Comparison of ENCODE assay signal across 10 cellular contexts in genomic region chr9:107251756-107252322, GRCh38. TPM values are rescaled to one million over a fixed set of nuclear protein-coding genes. Genes with fewer than 3 reads are reported as not detected.
DNase-seq lines count a peak whose midpoint lies in the region; ATAC-seq, FAIRE-seq and TF ChIP-seq lines count a peak whose summit lies in the region.
"Had no signal": no experiment of that assay in that cellular context is flagged by ENCODE, and none has a peak within 500 bp of the region (broad histone marks: within the 10 kb centered on the region; RNA-seq: fewer than 3 reads in every experiment).

No MANE protein-coding gene starts in this region.

- H2AFZ ChIP-seq in HepG2 (ENCODE audit: low read length) = peak overlapping the region; percentile 21

- TF ChIP-seq POLR2A in A549 (IDR thresholded peaks at IDR 0.05; ENCODE audit: low read length) (no peak), HepG2 (IDR thresholded peaks at IDR 0.05; ENCODE audit: insufficient read depth in 1 of 2, low read depth in 2 of 2, low read length in 2 of 2) (no peak)

- TF ChIP-seq RAD21 in A549 (conservative IDR thresholded peaks at IDR 0.05 in 1 of 2, IDR thresholded peaks at IDR 0.05 in 1 of 2) = no peak
- no peak for TF ChIP-seq RAD21 in HepG2 (CRISPR knock-in tag; IDR thresholded peaks at IDR 0.05)

- H3K9me3 ChIP-seq in A549 = no peaks in the 10 kb centered on the region
- no peaks in the 10 kb centered on the region for H3K9me3 ChIP-seq in HepG2 (ENCODE audit: low read length)

- H4K20me1 ChIP-seq in HepG2 (ENCODE audit: insufficient read depth, low read length) = no peaks in the 10 kb centered on the region

- WGBS in A549 (ENCODE audit: missing lambda C conversion rate) = 51% methylated on average over 4 of the region's 4 CpGs
- 1% methylated on average over 4 of the region's 4 CpGs for WGBS in HepG2 (ENCODE audit: low lambda C conversion rate)

- peak overlapping the region in 1 of 2 experiments; percentile 36; a peak in 1 of 6 replicates for H3K27ac ChIP-seq in A549
- H3K27ac ChIP-seq in brain microvascular endothelial cell = peak overlapping the region; percentile 39
- H3K27ac ChIP-seq in HepG2 (ENCODE audit: extremely low read length, insufficient read depth, low read length) = peak overlapping the region; percentile 50
- H3K27ac ChIP-seq: KMS-11 had no signal

- ATAC-seq in A549 (peak in 1 of 2 experiments; percentile 26; a peak in 1 of 6 replicates), HepG2 (peak; percentile 87), GM21786 (IDR thresholded peaks at IDR 0.05; ENCODE audit: unreplicated experiment) (no peak)
- ATAC-seq: PC-3 had no signal

- H3K4me3 ChIP-seq in A549 (no peak overlapping the region), brain microvascular endothelial cell (ENCODE audit: low read depth, low read length) (no peak overlapping the region), HepG2 (replicated peaks in 1 of 3; ENCODE audit: insufficient read depth in 1 of 3, low read depth in 2 of 3, low read length in 3 of 3) (peak overlapping the region in 1 of 3 experiments; percentile 18; a peak in 1 of 6 replicates)

- POLR2A ChIA-PET in A549 (lab: Yijun Ruan, JAX) (no interaction called here), HepG2 (lab: Yijun Ruan, JAX) (interaction anchor here (0.8 to 2.3 kb wide), 5 partner anchors 9 to 34 kb away, joined by 4 to 14 read pairs (median 10); partner anchors contain the start of gene RAD23B), HEK293T (lab: Yijun Ruan, JAX) (interaction anchor here (0.6 kb wide), 1 partner anchor 23 kb away, joined by 3 read pairs; no protein-coding TSS in a partner anchor)

- CTCF ChIA-PET in A549 (lab: Yijun Ruan, JAX) = interaction anchor here (0.6 to 1.8 kb wide), 5 partner anchors 10 to 115 kb away, joined by 3 to 10 read pairs (median 3); no protein-coding TSS in a partner anchor
- CTCF ChIA-PET in HepG2 (lab: Yijun Ruan, JAX; ENCODE audit: low intra/inter-chr PET ratio, low total read pairs) = no interaction called here
- CTCF ChIA-PET in HEK293T (lab: Yijun Ruan, JAX) = no interaction called here

- H3K27me3 ChIP-seq in brain microvascular endothelial cell (replicated peaks) = no peaks in the 10 kb centered on the region
- no peaks in the 10 kb centered on the region; a peak in 1 of 5 replicates for H3K27me3 ChIP-seq in HepG2 (ENCODE audit: control insufficient read depth in 1 of 2, insufficient read depth in 2 of 2, low read length in 2 of 2)

- DNase-seq in A549 (ENCODE audit: low read depth in 1 of 2, low spot score in 1 of 2) = peak in 1 of 2 experiments; percentile 26
- peak; percentile 26 for DNase-seq in HTR-8/SVneo (ENCODE audit: insufficient read length, low spot score)
- DNase-seq in brain microvascular endothelial cell = peak; percentile 89
- peak; percentile 97 for DNase-seq in HepG2 (ENCODE audit: low spot score)
- DNase-seq in HEK293T (ENCODE audit: extremely low spot score) = no peak
- no peak for DNase-seq in 8988T
- DNase-seq in D721Med (ENCODE audit: insufficient read length, low spot score) = no peak
- DNase-seq: PC-3 had no signal

- TF ChIP-seq CTCF in A549 (IDR thresholded peaks at IDR 0.05) = no peak
- no peak for TF ChIP-seq CTCF in brain microvascular endothelial cell (IDR thresholded peaks at IDR 0.05; ENCODE audit: low read depth, low read length, missing control alignments)
- no peak for TF ChIP-seq CTCF in HepG2 (CRISPR knock-in tag; IDR thresholded peaks at IDR 0.05)
- TF ChIP-seq CTCF in D721Med (IDR thresholded peaks at IDR 0.05; ENCODE audit: insufficient read depth, missing control alignments) = no peak

- no peaks in the 10 kb centered on the region for H3K79me2 ChIP-seq in HepG2 (ENCODE audit: insufficient read depth, low read length)

- BruUV-seq in HepG2 (replicated peaks; lab: Mats Ljungman, UMichigan) = no TSS peak

- no peak for TF ChIP-seq EP300 in A549 (IDR thresholded peaks at IDR 0.05)
- TF ChIP-seq EP300 in HepG2 (IDR thresholded peaks at IDR 0.05; ENCODE audit: low read depth in 2 of 2, low read length in 2 of 2) = peak in 1 of 2 experiments; percentile 71; a peak in 1 of 4 replicates
- peak; percentile 80 for TF ChIP-seq EP300 in HepG2 (CRISPR knock-in tag; IDR thresholded peaks at IDR 0.05; ENCODE audit: borderline replicate concordance)

- intact Hi-C loops in HepG2 (cut with micrococcal nuclease; ENCODE audit: unreplicated experiment) = no loop called here

- in situ Hi-C loops in brain microvascular endothelial cell (cut with HindIII; ENCODE audit: low pct_ligation_motif_present, low sequenced_read_pairs) (no loop called here), HepG2 (cut with HindIII; ENCODE audit: extremely low pct_ligation_motif_present, low pct_unique_long_range_greater_than_20kb) (no loop called here)

- H3K4me1 ChIP-seq in A549 (peaks cover 22% of the 10 kb centered on the region), HepG2 (ENCODE audit: insufficient read depth, low read length) (peaks cover 76% of the 10 kb centered on the region)

- no peak for FAIRE-seq in A549 (lab: Jason Lieb, UNC)
- FAIRE-seq in HTR-8/SVneo (lab: Jason Lieb, UNC) = peak; percentile 80
- peak; percentile 72 for FAIRE-seq in HepG2 (lab: Jason Lieb, UNC)
- no peak for FAIRE-seq in D721Med (lab: Jason Lieb, UNC)

- peak overlapping the region; percentile 51; the same call in 1 of the 2 replicates for H3K9ac ChIP-seq in HepG2 (ENCODE audit: insufficient read depth, low read depth, low read length)
- H3K9ac ChIP-seq: KMS-11 had no signal

- H3K36me3 ChIP-seq in brain microvascular endothelial cell (replicated peaks) = no peaks in the 10 kb centered on the region
- no peaks in the 10 kb centered on the region for H3K36me3 ChIP-seq in HepG2 (replicated peaks in 1 of 2; ENCODE audit: control insufficient read depth in 1 of 2, insufficient read depth in 2 of 2, low read length in 2 of 2)

- peak overlapping the region; percentile 8; the same call in 1 of the 3 replicates for H3K4me2 ChIP-seq in A549
- peak overlapping the region; percentile 70 for H3K4me2 ChIP-seq in HepG2 (ENCODE audit: low read depth, low read length)
- H3K4me2 ChIP-seq: KMS-11 had no signal

TF ChIP-seq in A549, 52 proteins besides CTCF, POLR2A, EP300 and RAD21 (continues in another document):
- TF ChIP-seq JUN (IDR thresholded peaks at IDR 0.05) (no peak), CHD4 (IDR thresholded peaks at IDR 0.05; ENCODE audit: borderline replicate concordance) (no peak), ESRRA (IDR thresholded peaks at IDR 0.05; ENCODE audit: borderline replicate concordance, low read length) (no peak), PHF8 (IDR thresholded peaks at IDR 0.05; ENCODE audit: borderline replicate concordance, low read depth) (no peak), NR3C1 (IDR thresholded peaks at IDR 0.05) (no peak), MYC (IDR thresholded peaks at IDR 0.05; ENCODE audit: borderline replicate concordance, low read length) (no peak), RNF2 (IDR thresholded peaks at IDR 0.05; ENCODE audit: borderline replicate concordance, low read depth) (no peak)

TF ChIP-seq in HepG2, 621 proteins besides CTCF, POLR2A, EP300 and RAD21 (continues in another document):
- TF ChIP-seq DNMT3B (CRISPR knock-in tag; conservative IDR thresholded peaks at IDR 0.05) = no peak
- TF ChIP-seq LBX2 (CRISPR knock-in tag; IDR thresholded peaks at IDR 0.05; ENCODE audit: borderline replicate concordance) = no peak
- TF ChIP-seq FOSL2 (CRISPR knock-in tag; IDR thresholded peaks at IDR 0.05) = peak; percentile 79
- no peak for TF ChIP-seq TRIM24 (CRISPR knock-in tag; IDR thresholded peaks at IDR 0.05)

TF ChIP-seq in HEK293T, 16 proteins besides CTCF, POLR2A, EP300 and RAD21:
- TF ChIP-seq, protein P1, sequence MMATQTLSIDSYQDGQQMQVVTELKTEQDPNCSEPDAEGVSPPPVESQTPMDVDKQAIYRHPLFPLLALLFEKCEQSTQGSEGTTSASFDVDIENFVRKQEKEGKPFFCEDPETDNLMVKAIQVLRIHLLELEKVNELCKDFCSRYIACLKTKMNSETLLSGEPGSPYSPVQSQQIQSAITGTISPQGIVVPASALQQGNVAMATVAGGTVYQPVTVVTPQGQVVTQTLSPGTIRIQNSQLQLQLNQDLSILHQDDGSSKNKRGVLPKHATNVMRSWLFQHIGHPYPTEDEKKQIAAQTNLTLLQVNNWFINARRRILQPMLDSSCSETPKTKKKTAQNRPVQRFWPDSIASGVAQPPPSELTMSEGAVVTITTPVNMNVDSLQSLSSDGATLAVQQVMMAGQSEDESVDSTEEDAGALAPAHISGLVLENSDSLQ (IDR thresholded peaks at IDR 0.05) = no peak
- no peak for TF ChIP-seq FOXK2 (IDR thresholded peaks at IDR 0.05)
TF ChIP-seq in HEK293T: peak in this region for 0.

RNA-seq across cellular contexts. Expression of gene RAD23B, which starts 31.2 kb away (rescaled TPM):
- polyA plus RNA-seq in A549 (2011; rRNA removed) = 195 and 207 TPM in 2 replicates
- polyA plus RNA-seq in A549 (2012; cell fraction: cytosol; rRNA removed) = 64.1 and 82.0 TPM in 2 replicates
- polyA plus RNA-seq in A549 (2012; cell fraction: nucleus; rRNA removed) = 28.7 and 45.4 TPM in 2 replicates
- polyA plus RNA-seq in A549 (2017; fragmentation: RNase III; extraction: RNeasy Plus Mini Kit Qiagen cat#74134 plus additional on column Dnase treatment) = 136 to 141 TPM (median 140 TPM) in 3 replicates
- polyA minus RNA-seq in A549 (2011; rRNA and poly(A)+ RNA removed) = 322 and 348 TPM in 2 replicates
- 133 and 159 TPM in 2 replicates for total RNA-seq in HepG2 (2016; rRNA removed; fragmentation: Illumina TruSeq; extraction: Trizol)
- 59.7 and 60.0 TPM in 2 replicates for total RNA-seq in HepG2 (2016; cell fraction: cytosol; rRNA removed; fragmentation: Illumina TruSeq; extraction: Trizol; ENCODE audit: low read depth)
- 128 and 156 TPM in 2 replicates for total RNA-seq in HepG2 (2016; cell fraction: insoluble cytoplasmic fraction; rRNA removed; fragmentation: Illumina TruSeq; extraction: Trizol)
- total RNA-seq in HepG2 (2016; cell fraction: membrane; rRNA removed; fragmentation: Illumina TruSeq; extraction: Trizol) = 120 and 126 TPM in 2 replicates
- total RNA-seq in HepG2 (2016; cell fraction: nucleus; rRNA removed; fragmentation: Illumina TruSeq; extraction: Trizol) = 62.9 and 65.9 TPM in 2 replicates
- polyA plus RNA-seq in HepG2 (2011; rRNA removed) = 156 and 162 TPM in 2 replicates
- 93.8 and 114 TPM in 2 replicates for polyA plus RNA-seq in HepG2 (2011; cell fraction: cytosol; rRNA removed)
- 25.3 and 25.6 TPM in 2 replicates for polyA plus RNA-seq in HepG2 (2011; cell fraction: nucleus; rRNA removed)
- polyA plus RNA-seq in HepG2 (2012) = 90.7 and 110 TPM in 2 replicates
- 26.3 and 31.4 TPM in 2 replicates for polyA plus RNA-seq in HepG2 (2016; cell fraction: cytosol; fragmentation: Illumina TruSeq; extraction: Trizol; ENCODE audit: low read depth)
- polyA plus RNA-seq in HepG2 (2016; cell fraction: insoluble cytoplasmic fraction; fragmentation: Illumina TruSeq; extraction: Trizol; ENCODE audit: low read depth) = 185 and 198 TPM in 2 replicates
- polyA plus RNA-seq in HepG2 (2016; cell fraction: membrane; fragmentation: Illumina TruSeq; extraction: Trizol; ENCODE audit: low read depth) = 79.8 and 80.6 TPM in 2 replicates
- polyA plus RNA-seq in HepG2 (2016; cell fraction: nucleus; fragmentation: Illumina TruSeq; extraction: Trizol; ENCODE audit: insufficient read depth, low read depth) = 67.0 and 71.9 TPM in 2 replicates
- 270 and 278 TPM in 2 replicates for polyA minus RNA-seq in HepG2 (2011; rRNA and poly(A)+ RNA removed; ENCODE audit: low replicate concordance)
- 139 and 149 TPM in 2 replicates for polyA minus RNA-seq in HepG2 (2011; cell fraction: cytosol; rRNA and poly(A)+ RNA removed)
- 85.5 and 87.8 TPM in 2 replicates for polyA minus RNA-seq in HepG2 (2011; cell fraction: nucleus; rRNA and poly(A)+ RNA removed)

Comparison
In these comparisons a context has a peak if more than half of its experiments do, and no peak if none do; other contexts are left out.
1. DNase-seq: peak in HTR-8/SVneo (single experiment), brain microvascular endothelial cell (single experiment) and HepG2 (single experiment); none in HEK293T (single experiment), 8988T (single experiment) and D721Med (single experiment).
2. Of the 38 proteins assayed by ChIP-seq in both HepG2 and A549: peak only in HepG2: CEBPB, EP300, ESRRA, FOSL2, HDAC2, MAX and 1 more; only in A549: none; in both: none; in neither: 31.